In genomic region chr1:37034301-37035013, GRCh38 we compare ENCODE assay signal across 12 cellular contexts. TPM values are rescaled to one million over a fixed set of nuclear protein-coding genes. Genes with fewer than 3 reads are reported as not detected.
A peak's percentile ranks its signal among the peaks of the same experiment; 100 is the strongest.
DNase-seq lines count a peak whose midpoint lies in the region; ATAC-seq and TF ChIP-seq lines count a peak whose summit lies in the region.
"Had no signal": no experiment of that assay in that cellular context is flagged by ENCODE, and none has a peak within 500 bp of the region (broad histone marks: within the 10 kb centered on the region; RNA-seq: fewer than 3 reads in every experiment).

Gene GRIK3, minus strand, starts transcription at chr1:37034515. Its CDS starts 407 bp downstream, at chr1:37034108.

- WGBS in hepatocyte (ENCODE audit: low lambda C conversion rate, missing lambda C conversion rate): 3% methylated on average over 26 of the region's 97 CpGs
- WGBS in stomach, 5 donors: 0 to 3% (median 1%) methylated on average over 8 to 93 of the region's 97 CpGs

- peak within 1 kb of the TSS; percentile 68 for H3K4me2 ChIP-seq in hepatocyte

- H3K27ac Mint-ChIP-seq in activated CD4-positive, alpha-beta T cell treated with anti-CD3 and anti-CD28 coated beads, Interleukin-2, amount 10 ng/mL, durations not matched to agents 24 days and 14 days: peak within 1 kb of the TSS; percentile 38

- H4K20me1 ChIP-seq in hepatocyte (ENCODE audit: insufficient read depth, poor library complexity, severe bottlenecking): no peaks in the 10 kb centered on the region

- no peak for TF ChIP-seq EP300 in stomach (IDR thresholded peaks at IDR 0.05)

- no peak within 1 kb of the TSS for H3K4me3 Mint-ChIP-seq in activated CD4-positive, alpha-beta T cell treated with anti-CD3 and anti-CD28 coated beads, Interleukin-2, amount 10 ng/mL, durations not matched to agents 24 days and 14 days

- intact Hi-C loops in activated CD4-positive, alpha-beta T cell treated with anti-CD3 and anti-CD28 coated beads, Interleukin-2, amount 10 ng/mL, durations not matched to agents 24 days and 14 days (cut with micrococcal nuclease): no loop called here
- intact Hi-C loops in stomach (cut with DNase I; ENCODE audit: low total_unique reads): no loop called here

- no peak for TF ChIP-seq POLR2A in stomach (IDR thresholded peaks at IDR 0.05)

- TF ChIP-seq CTCF in hepatocyte (IDR thresholded peaks at IDR 0.05; ENCODE audit: poor library complexity): no peak
- TF ChIP-seq CTCF in stomach (IDR thresholded peaks at IDR 0.05): no peak

- peaks cover 93% of the 10 kb centered on the region for H3K27me3 ChIP-seq in hepatocyte
- H3K27me3 ChIP-seq in stomach: peaks cover 37 to 100% (median 89%) of the 10 kb centered on the region in 3 donors

- no peaks in the 10 kb centered on the region for H3K36me3 ChIP-seq in hepatocyte (replicated peaks; ENCODE audit: insufficient read depth, low read depth)
- no peaks in the 10 kb centered on the region for H3K36me3 ChIP-seq in stomach
- H3K36me3 ChIP-seq: HAP-1 had no signal

- H3K79me2 ChIP-seq in hepatocyte: no peaks in the 10 kb centered on the region

- H3K27me3 Mint-ChIP-seq in activated CD4-positive, alpha-beta T cell treated with anti-CD3 and anti-CD28 coated beads, Interleukin-2, amount 10 ng/mL, durations not matched to agents 24 days and 14 days: peaks cover 60% of the 10 kb centered on the region

- H3K4me3 ChIP-seq in hepatocyte: no peak within 1 kb of the TSS
- peak within 1 kb of the TSS; percentile 15 to 31 (median 29) for H3K4me3 ChIP-seq in stomach
- H3K4me3 ChIP-seq: GM12878, HAP-1 had no signal

- H3K27ac ChIP-seq in hepatocyte: no peak within 1 kb of the TSS
- H3K27ac ChIP-seq in stomach: no peak within 1 kb of the TSS

- H3K9me2 ChIP-seq in hepatocyte (replicated peaks; ENCODE audit: insufficient read depth): no peaks in the 10 kb centered on the region

- no peak for ATAC-seq in GM19324 (IDR thresholded peaks at IDR 0.05; ENCODE audit: low FRiP score, unreplicated experiment)
- ATAC-seq in GM19452 (IDR thresholded peaks at IDR 0.05; ENCODE audit: unreplicated experiment): no peak
- ATAC-seq in HG02759 (IDR thresholded peaks at IDR 0.05; ENCODE audit: unreplicated experiment): no peak
- ATAC-seq: GM12878 had no signal

- H3K4me1 Mint-ChIP-seq in activated CD4-positive, alpha-beta T cell treated with anti-CD3 and anti-CD28 coated beads, Interleukin-2, amount 10 ng/mL, durations not matched to agents 24 days and 14 days: no peaks in the 10 kb centered on the region

- no peak within 1 kb of the TSS for H2AFZ ChIP-seq in hepatocyte

- H3K4me1 ChIP-seq in hepatocyte (ENCODE audit: insufficient read depth) (no peaks in the 10 kb centered on the region), stomach (peaks cover 5 to 61% (median 30%) of the 10 kb centered on the region in 4 donors)
- H3K4me1 ChIP-seq: HAP-1 had no signal

- H3K9me3 ChIP-seq in hepatocyte (ENCODE audit: low read depth) (no peaks in the 10 kb centered on the region), stomach (no peaks in the 10 kb centered on the region)
- H3K9me3 ChIP-seq: HAP-1 had no signal

- DNase-seq in activated CD4-positive, alpha-beta T cell treated with anti-CD3 and anti-CD28 coated beads, Interleukin-2, amount 10 ng/mL, durations not matched to agents 24 days and 14 days: no peak
- no peak for DNase-seq in activated CD4-positive, alpha-beta T cell treated with anti-CD3 and anti-CD28 coated beads for 1 hour
- DNase-seq in NCI-H446 treated with DMSO at 0.1 percent for 48 hours (lab: John Stamatoyannopoulos, UW) (peak; percentile 52), hepatocyte (ENCODE audit: low spot score) (peak; percentile 38), stomach (no peak)
- DNase-seq: activated CD4-positive, alpha-beta T cell treated with anti-CD3 and anti-CD28 coated beads for 48 hours had no signal

- H3K36me3 Mint-ChIP-seq in activated CD4-positive, alpha-beta T cell treated with anti-CD3 and anti-CD28 coated beads, Interleukin-2, amount 10 ng/mL, durations not matched to agents 24 days and 14 days (ENCODE audit: low read depth): no peaks in the 10 kb centered on the region

- no peaks in the 10 kb centered on the region for H3K9me3 Mint-ChIP-seq in activated CD4-positive, alpha-beta T cell treated with anti-CD3 and anti-CD28 coated beads, Interleukin-2, amount 10 ng/mL, durations not matched to agents 24 days and 14 days

RNA-seq across cellular contexts. Expression of gene GRIK3, which starts in this region (rescaled TPM):
- total RNA-seq in activated CD4-positive, alpha-beta T cell treated with anti-CD3 and anti-CD28 coated beads, Interleukin-2, amount 10 ng/mL, durations not matched to agents 24 days and 14 days: not detected in 2 replicates
- total RNA-seq in hepatocyte (under 0.01 TPM in 1 of 2 replicates, not detected in the other), stomach (1 to 10 TPM in 2 of 5 donors, under 1 TPM in 2, not detected in 1; under 0.01 to 4.9 (median 1.7) TPM)
- polyA plus RNA-seq in hepatocyte (not detected in 2 replicates), stomach (under 1 TPM; 0.12 to 0.46 (median 0.35) TPM)
- total RNA-seq: GM12878 had no signal
- polyA plus RNA-seq: BJ, GM12878 had no signal

Comparison
In these comparisons a context has a peak if more than half of its experiments do, and no peak if none do; other contexts are left out.
1. Peak in DNase-seq and H3K4me2 ChIP-seq in hepatocyte; RNA of the gene not detected or under 1 TPM.